Comparison of ENCODE assay signal across 24 cellular contexts in the genomic region with DNA sequence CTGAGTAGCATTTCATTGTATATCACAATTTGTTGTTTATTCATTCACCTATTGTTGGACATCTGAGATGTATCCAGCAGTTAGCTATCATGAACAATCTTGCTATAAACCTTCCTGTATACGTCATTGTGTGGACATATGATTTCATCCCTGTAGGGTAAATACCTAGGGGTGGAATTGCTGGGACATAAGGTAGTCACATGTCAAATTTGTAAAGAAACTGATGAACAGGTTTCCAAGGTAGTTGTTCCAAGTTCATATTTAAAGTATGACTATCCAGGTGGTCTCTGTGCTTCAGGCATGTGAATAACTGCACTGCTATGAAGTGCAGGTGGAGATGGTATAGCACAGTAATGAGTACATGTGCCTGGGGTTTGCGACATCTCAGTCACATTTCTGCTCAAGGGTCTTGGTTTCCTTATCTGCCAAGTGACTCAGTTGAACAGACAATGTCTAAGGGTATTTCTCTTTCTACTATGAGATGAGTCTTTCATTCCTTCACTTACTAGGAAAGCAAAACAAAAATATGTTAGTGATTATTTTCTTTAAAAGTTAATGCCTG.
"Had no signal": no experiment of that assay in that cellular context is flagged by ENCODE, and none has a peak within 500 bp of the region (broad histone marks: within the 10 kb centered on the region; RNA-seq: fewer than 3 reads in every experiment).

No MANE protein-coding gene starts in this region.

- H3K4me3 ChIP-seq: SJSA1 had no signal

- ATAC-seq: activated CD8-positive, alpha-beta memory T cell treated with anti-CD3 and anti-CD28 coated beads, Interleukin-2, amount 10 ng/mL, durations not matched to agents 7 days and 5 days; Panc1; SK-N-SH treated with all-trans-retinoic acid at 6 μM for 48 hours; T-helper 17 cell; WTC11 had no signal

- H3K27ac ChIP-seq: SJSA1 had no signal

- H3K36me3 ChIP-seq: SJSA1 had no signal

- H3K9me3 ChIP-seq: SJSA1 had no signal

- H3K4me1 ChIP-seq: SJSA1 had no signal

- DNase-seq: activated CD4-positive, alpha-beta T cell treated with anti-CD3 and anti-CD28 coated beads for 48 hours; activated CD4-positive, alpha-beta T cell treated with anti-CD3 and anti-CD28 coated beads, Interleukin-2, amount 50 U/mL, for 4 hours; activated CD4-positive, CD25-positive, alpha-beta regulatory T cell treated with anti-CD3 and anti-CD28 coated beads, Interleukin-2, amount 50 U/mL, for 72 hours; activated CD8-positive, alpha-beta memory T cell treated with anti-CD3 and anti-CD28 coated beads, Interleukin-2, amount 10 ng/mL, durations not matched to agents 7 days and 5 days; activated effector memory CD4-positive, alpha-beta T cell treated with Interleukin-2 at 50 U/mL for 16 hours; activated naive CD4-positive, alpha-beta T cell; activated T-cell treated with anti-CD3 and anti-CD28 coated beads, Interleukin-2, amount 50 U/mL, for 24 hours; aorta; Kasumi-1; NCI-H1048; NCI-H2029; NCI-H2107; NCI-H2171 treated with DMSO at 0.1 percent for 48 hours; NCI-H226; NCI-H510A; NCI-H526 treated with DMSO at 0.1 percent for 48 hours; NCI-H82; RPMI8226; T-helper 17 cell; T-helper 9 cell had no signal

- H3K27me3 ChIP-seq: SJSA1 had no signal
